Comparison of ENCODE assay signal across 12 cellular contexts in genomic region chr20:46099491-46100287, GRCh38.
DNase-seq lines count a peak whose midpoint lies in the region; ATAC-seq and TF ChIP-seq lines count a peak whose summit lies in the region.
"Had no signal": no experiment of that assay in that cellular context is flagged by ENCODE, and none has a peak within 500 bp of the region (broad histone marks: within the 10 kb centered on the region; RNA-seq: fewer than 3 reads in every experiment).

No MANE protein-coding gene starts in this region.

- peaks cover 71% of the 10 kb centered on the region for H3K27me3 Mint-ChIP-seq in dendritic cell treated with granulocyte-macrophage colony-stimulating factor and Interleukin-4, amounts not matched to agents 40 ng/mL and 50 ng/mL, for 4 days
- no peaks in the 10 kb centered on the region for H3K27me3 Mint-ChIP-seq in memory B cell

- TF ChIP-seq CTCF in 22Rv1 (IDR thresholded peaks at IDR 0.05): peak; percentile 53

- H3K9me3 Mint-ChIP-seq in dendritic cell treated with granulocyte-macrophage colony-stimulating factor and Interleukin-4, amounts not matched to agents 40 ng/mL and 50 ng/mL, for 4 days: peaks cover 8% of the 10 kb centered on the region
- no peaks in the 10 kb centered on the region for H3K9me3 Mint-ChIP-seq in memory B cell

- H3K36me3 Mint-ChIP-seq in dendritic cell treated with granulocyte-macrophage colony-stimulating factor and Interleukin-4, amounts not matched to agents 40 ng/mL and 50 ng/mL, for 4 days (ENCODE audit: low read depth): no peaks in the 10 kb centered on the region
- no peaks in the 10 kb centered on the region for H3K36me3 Mint-ChIP-seq in memory B cell

- H3K27ac ChIP-seq in 22Rv1: no peak overlapping the region
- H3K27ac ChIP-seq: sigmoid colon had no signal

- intact Hi-C loops in dendritic cell treated with granulocyte-macrophage colony-stimulating factor and Interleukin-4, amounts not matched to agents 40 ng/mL and 50 ng/mL, for 4 days (cut with micrococcal nuclease): no loop called here

- peaks cover 16% of the 10 kb centered on the region for H3K4me1 Mint-ChIP-seq in dendritic cell treated with granulocyte-macrophage colony-stimulating factor and Interleukin-4, amounts not matched to agents 40 ng/mL and 50 ng/mL, for 4 days (ENCODE audit: low read depth)
- peaks cover 7% of the 10 kb centered on the region for H3K4me1 Mint-ChIP-seq in memory B cell

- peak overlapping the region; percentile 25 for H3K4me3 Mint-ChIP-seq in dendritic cell treated with granulocyte-macrophage colony-stimulating factor and Interleukin-4, amounts not matched to agents 40 ng/mL and 50 ng/mL, for 4 days
- H3K4me3 Mint-ChIP-seq in memory B cell: peak overlapping the region; percentile 71

- peak overlapping the region; percentile 25 for H3K27ac Mint-ChIP-seq in dendritic cell treated with granulocyte-macrophage colony-stimulating factor and Interleukin-4, amounts not matched to agents 40 ng/mL and 50 ng/mL, for 4 days
- no peak overlapping the region for H3K27ac Mint-ChIP-seq in memory B cell

- ATAC-seq in GM18867 (IDR thresholded peaks at IDR 0.05; ENCODE audit: unreplicated experiment): peak; percentile 62
- peak; percentile 99 for ATAC-seq in memory B cell (ENCODE audit: low read depth)
- ATAC-seq in GM21447 (IDR thresholded peaks at IDR 0.05; ENCODE audit: unreplicated experiment): no peak

- DNase-seq in memory B cell (ENCODE audit: low spot score in 2 of 2): peak; percentile 63 to 65
- no peak for DNase-seq in activated CD8-positive, alpha-beta memory T cell treated with anti-CD3 and anti-CD28 coated beads, Interleukin-2, amount 50 U/mL, for 4 hours
- no peak for DNase-seq in midbrain (lab: John Stamatoyannopoulos, UW)
- DNase-seq in NCI-H1417 (lab: John Stamatoyannopoulos, UW): no peak
- DNase-seq: activated naive CD4-positive, alpha-beta T cell; islet precursor cell; KBM-7; sigmoid colon had no signal

Comparison
In these comparisons a context has a peak if more than half of its experiments do, and no peak if none do; other contexts are left out.
1. DNase-seq: peak in memory B cell (2 of 2); none in activated CD8-positive, alpha-beta memory T cell treated with anti-CD3 and anti-CD28 coated beads, Interleukin-2, amount 50 U/mL, for 4 hours (single experiment), midbrain (single experiment) and NCI-H1417 (0 of 3).